9 cellular contexts compared by ENCODE assay signal in the genomic region with DNA sequence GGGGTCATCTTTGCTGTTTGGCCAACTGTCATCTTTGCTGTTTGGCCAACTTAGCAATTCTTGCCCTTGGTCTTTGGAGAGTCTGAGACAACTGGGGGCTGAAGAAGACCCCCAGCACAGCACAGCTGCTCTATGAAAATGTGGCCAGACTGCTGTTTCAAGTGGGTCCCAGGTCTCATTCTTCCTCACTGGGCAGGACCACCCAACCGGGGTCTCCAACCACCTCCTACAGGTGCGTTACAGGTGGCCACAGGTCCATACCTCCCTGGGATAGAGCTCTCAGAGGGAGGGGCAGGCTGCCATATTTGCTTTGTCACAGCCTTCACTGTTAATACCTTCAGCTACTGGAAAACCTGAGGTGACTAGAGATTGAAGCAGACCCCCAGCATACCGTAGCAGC.
"Had no signal": no experiment of that assay in that cellular context is flagged by ENCODE, and none has a peak within 500 bp of the region (broad histone marks: within the 10 kb centered on the region; RNA-seq: fewer than 3 reads in every experiment).

No MANE protein-coding gene starts in this region.

- ATAC-seq: GM23338, HCT116 had no signal

- H3K36me3 ChIP-seq: HAP-1 had no signal

- H3K27ac Mint-ChIP-seq: GM23338, H9 had no signal

- H3K27ac ChIP-seq: GM23248 had no signal

- H3K4me1 ChIP-seq: HAP-1 had no signal

- H3K4me1 Mint-ChIP-seq: GM23338, H9 had no signal

- H3K4me3 ChIP-seq: GM23248, GM23338, HAP-1 had no signal

- DNase-seq: GOT3, H7, H9, HCEC 1CT had no signal

- H3K4me3 Mint-ChIP-seq: GM23338, H9, HFFc6 had no signal

- H3K9me3 ChIP-seq: HAP-1 had no signal
